8 cellular contexts compared by ENCODE assay signal in genomic region chr17:28728364-28729200, GRCh38. TPM values are rescaled to one million over a fixed set of nuclear protein-coding genes. Genes with fewer than 3 reads are reported as not detected.
A peak's percentile ranks its signal among the peaks of the same experiment; 100 is the strongest.
DNase-seq lines count a peak whose midpoint lies in the region; ATAC-seq and TF ChIP-seq lines count a peak whose summit lies in the region.

Gene NEK8 (plus strand): TSS chr17:28728788. CDS start chr17:28728814, 26 bp downstream.

- H3K36me3 ChIP-seq in SU-DHL-6 (ENCODE audit: low read length) (0 out of 2 replicates have a peak, but pooled peaks cover 1% of the 10 kb centered on the region), cardiac muscle cell (peaks cover 7% of the 10 kb centered on the region), parathyroid adenoma (ENCODE audit: control insufficient read depth, insufficient read depth, low read length) (no peaks in the 10 kb centered on the region), thyroid gland (peaks cover 12% of the 10 kb centered on the region in 2 donors)

- H3K4me1 ChIP-seq in cardiac muscle cell (ENCODE audit: low read depth) (no peaks in the 10 kb centered on the region), parathyroid adenoma (peaks cover 18% of the 10 kb centered on the region), thyroid gland (peaks cover 15 to 16% of the 10 kb centered on the region in 2 donors)

- H3F3A ChIP-seq in SU-DHL-6 (ENCODE audit: insufficient read depth) = peaks cover 55% of the 10 kb centered on the region

- intact Hi-C loops in thyroid gland (cut with DNase I) = loop anchor here (5.0 kb wide), 2 partner anchors 81 to 224 kb away; partner anchors contain the start of genes BLTP2 and PHF12

- H3K4me2 ChIP-seq in SU-DHL-6 (ENCODE audit: low read depth, low read length, poor library complexity, severe bottlenecking) = peak within 1 kb of the TSS; percentile 96
- peak within 1 kb of the TSS; percentile 100 for H3K4me2 ChIP-seq in parathyroid adenoma (ENCODE audit: low read length)

- H3K4me3 ChIP-seq in SU-DHL-6 (ENCODE audit: insufficient read depth, low read length, poor library complexity, severe bottlenecking) (peak within 1 kb of the TSS; percentile 57), cardiac muscle cell (peak within 1 kb of the TSS; percentile 78), parathyroid adenoma (ENCODE audit: low read depth, low read length) (peak within 1 kb of the TSS; percentile 92), thyroid gland (replicated peaks in 1 of 3) (peak within 1 kb of the TSS; percentile 21 to 87 (median 55))

- no peaks in the 10 kb centered on the region for H3K9me2 ChIP-seq in SU-DHL-6 (replicated peaks; ENCODE audit: insufficient read depth, low read length)

- TF ChIP-seq CTCF in SU-DHL-6 (IDR thresholded peaks at IDR 0.05; ENCODE audit: insufficient read depth, low read length, poor library complexity, severe bottlenecking) = no peak
- TF ChIP-seq CTCF in cardiac muscle cell (IDR thresholded peaks at IDR 0.05; ENCODE audit: low read depth, low read length) = no peak
- no peak for TF ChIP-seq CTCF in parathyroid adenoma (IDR thresholded peaks at IDR 0.05)
- TF ChIP-seq CTCF in thyroid gland (IDR thresholded peaks at IDR 0.05) = no peak

- no peaks in the 10 kb centered on the region for H3K9me3 ChIP-seq in SU-DHL-6 (ENCODE audit: insufficient read depth, low read length)
- H3K9me3 ChIP-seq in cardiac muscle cell (ENCODE audit: low read depth) = no peaks in the 10 kb centered on the region
- H3K9me3 ChIP-seq in parathyroid adenoma (ENCODE audit: control insufficient read depth, low read length) = no peaks in the 10 kb centered on the region
- no peaks in the 10 kb centered on the region for H3K9me3 ChIP-seq in thyroid gland

- H4K20me1 ChIP-seq in SU-DHL-6 (ENCODE audit: low read depth, low read length) = no peaks in the 10 kb centered on the region

- peaks cover 14% of the 10 kb centered on the region; the same call in 1 of the 2 replicates for H3K79me2 ChIP-seq in SU-DHL-6 (ENCODE audit: insufficient read depth, low read length)
- no peaks in the 10 kb centered on the region for H3K79me2 ChIP-seq in parathyroid adenoma

- H3K9ac ChIP-seq in SU-DHL-6 (ENCODE audit: low read length) = peak within 1 kb of the TSS; percentile 82
- H3K9ac ChIP-seq in parathyroid adenoma = peak within 1 kb of the TSS; percentile 74

- H2AFZ ChIP-seq in SU-DHL-6 (ENCODE audit: low read depth, low read length, severe bottlenecking) (peak within 1 kb of the TSS; percentile 39), parathyroid adenoma (peak within 1 kb of the TSS; percentile 99)

- peak within 1 kb of the TSS; percentile 100 for H3K27ac ChIP-seq in SU-DHL-6 (ENCODE audit: low read depth, low read length)
- H3K27ac ChIP-seq in cardiac muscle cell = peak within 1 kb of the TSS; percentile 75
- peak within 1 kb of the TSS; percentile 95 for H3K27ac ChIP-seq in parathyroid adenoma
- peak within 1 kb of the TSS; percentile 92 to 98 (median 94) for H3K27ac ChIP-seq in thyroid gland

- H3K27me3 ChIP-seq in SU-DHL-6 (ENCODE audit: low read length) (no peaks in the 10 kb centered on the region), cardiac muscle cell (no peaks in the 10 kb centered on the region), parathyroid adenoma (ENCODE audit: control insufficient read depth, insufficient read depth, low read length) (no peaks in the 10 kb centered on the region), thyroid gland (no peaks in the 10 kb centered on the region)

- WGBS in thyroid gland, 2 donors = 1% methylated on average over 46 to 53 of the region's 64 CpGs

- ATAC-seq in HG02623 (IDR thresholded peaks at IDR 0.05; ENCODE audit: unreplicated experiment) = peak; percentile 34

- TF ChIP-seq POLR2A in GM10847 (IDR thresholded peaks at IDR 0.05; ENCODE audit: extremely low read depth, insufficient read length) (peak; percentile 63), thyroid gland (IDR thresholded peaks at IDR 0.05) (peak; percentile 84 to 93)

- DNase-seq in NCI-H1417 (lab: John Stamatoyannopoulos, UW) (peak; percentile 92 to 96 (median 95)), cardiac muscle cell (ENCODE audit: low read depth in 1 of 2, low spot score in 1 of 2) (peak; percentile 94 to 95), thyroid gland (peak; percentile 95 to 97)
- DNase-seq in activated naive CD8-positive, alpha-beta T cell treated with anti-CD3 and anti-CD28 coated beads, Interleukin-2, amount 50 U/mL, for 16 hours (ENCODE audit: low read depth, low spot score) = peak; percentile 95

RNA-seq across cellular contexts. Expression of gene NEK8, which starts in this region (rescaled TPM):
- 5.0 and 7.7 TPM in 2 replicates for total RNA-seq in cardiac muscle cell
- 9.0 and 13.6 TPM in 2 replicates for polyA plus RNA-seq in cardiac muscle cell
- total RNA-seq in thyroid gland = 10 to 100 TPM in 1 of 4 donors, 1 to 10 TPM in 3; 3.9 to 14.0 (median 8.1) TPM

Comparison
In these comparisons a context has a peak if more than half of its experiments do, and no peak if none do; other contexts are left out.
1. Peak in every context shown above with its lines: DNase-seq, ATAC-seq, H3K4me3 ChIP-seq and H3K27ac ChIP-seq.